Comparison of ENCODE assay signal across 13 cellular contexts in the genomic region with DNA sequence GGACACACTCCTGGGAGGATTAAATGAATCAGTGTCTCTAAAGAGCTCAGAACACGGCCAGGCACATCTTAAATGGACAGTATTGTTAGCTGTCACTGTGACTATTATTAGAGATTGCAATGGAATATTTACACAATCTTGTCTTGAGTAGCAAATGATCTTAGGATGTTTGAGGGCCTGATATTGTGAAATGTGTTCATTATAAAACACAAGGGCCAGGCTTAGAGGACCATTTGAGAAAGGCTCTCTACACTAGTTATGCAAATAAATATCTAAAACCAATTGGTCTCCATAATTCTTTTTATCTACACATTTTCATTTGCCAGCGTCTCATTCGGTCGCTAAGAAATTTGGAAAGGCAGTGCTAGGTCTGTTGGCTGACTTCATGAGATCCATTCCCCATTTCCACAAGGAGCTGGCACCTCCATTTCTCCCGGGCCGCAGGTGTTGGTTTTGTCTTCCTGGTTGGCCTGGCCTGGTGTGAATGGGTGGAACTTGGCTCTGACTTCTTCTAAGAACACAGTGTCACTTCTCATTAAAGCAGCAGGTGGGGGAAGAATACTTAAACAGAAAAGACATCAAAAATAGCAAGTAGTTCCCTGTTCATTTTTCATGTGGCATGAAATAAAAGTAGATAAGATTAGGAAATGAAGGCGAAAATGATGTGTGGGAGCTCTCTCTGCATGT. TPM values are rescaled to one million over a fixed set of nuclear protein-coding genes. Genes with fewer than 3 reads are reported as not detected.
DNase-seq lines count a peak whose midpoint lies in the region; ATAC-seq and TF ChIP-seq lines count a peak whose summit lies in the region.
"Had no signal": no experiment of that assay in that cellular context is flagged by ENCODE, and none has a peak within 500 bp of the region (broad histone marks: within the 10 kb centered on the region; RNA-seq: fewer than 3 reads in every experiment).

No MANE protein-coding gene starts in this region.

- H3K27ac ChIP-seq in 22Rv1 = peak overlapping the region; percentile 83
- H3K27ac ChIP-seq in C4-2B = peak overlapping the region; percentile 44; the same call in 1 of the 2 replicates
- H3K27ac ChIP-seq in colonic mucosa = no peak overlapping the region
- H3K27ac ChIP-seq in right lobe of liver = no peak overlapping the region

- no peaks in the 10 kb centered on the region for H3K9me3 ChIP-seq in colonic mucosa
- no peaks in the 10 kb centered on the region for H3K9me3 ChIP-seq in right lobe of liver

- H3K4me1 ChIP-seq in colonic mucosa (no peaks in the 10 kb centered on the region), right lobe of liver (peaks cover 0 to 13% (median 0%) of the 10 kb centered on the region in 4 donors)

- no peak for TF ChIP-seq POLR2A in right lobe of liver (IDR thresholded peaks at IDR 0.05)

- H3K27me3 ChIP-seq in colonic mucosa (no peaks in the 10 kb centered on the region), right lobe of liver (no peaks in the 10 kb centered on the region)

- intact Hi-C loops in colonic mucosa (cut with DNase I) (no loop called here), left cardiac atrium (cut with DNase I) (no loop called here), right lobe of liver (cut with DNase I) (no loop called here)

- H3K36me3 ChIP-seq in colonic mucosa = no peaks in the 10 kb centered on the region
- H3K36me3 ChIP-seq in right lobe of liver = no peaks in the 10 kb centered on the region

- ATAC-seq in left cardiac atrium = no peak
- no peak for ATAC-seq in right lobe of liver
- ATAC-seq: GM12878, GM23338 had no signal

- 79% methylated on average over 6 of the region's 7 CpGs for WGBS in right lobe of liver (ENCODE audit: insufficient coverage, low coverage, low lambda C conversion rate, missing lambda C conversion rate)

- no peak overlapping the region for H3K9ac ChIP-seq in colonic mucosa (ENCODE audit: low read depth in 2 of 2, low read length in 2 of 2)

- no peaks in the 10 kb centered on the region for H3K4me1 Mint-ChIP-seq in neural crest cell
- H3K4me1 Mint-ChIP-seq: CD8-positive, alpha-beta memory T cell had no signal

- no peaks in the 10 kb centered on the region for H3K9me3 Mint-ChIP-seq in neural crest cell
- H3K9me3 Mint-ChIP-seq: GM23338, H9 had no signal

- H3K4me3 ChIP-seq in colonic mucosa (no peak overlapping the region), right lobe of liver (no peak overlapping the region)
- H3K4me3 ChIP-seq: GM12878, GM23338 had no signal

- H3K36me3 Mint-ChIP-seq in neural crest cell (ENCODE audit: low read depth) = no peaks in the 10 kb centered on the region
- H3K36me3 Mint-ChIP-seq: CD8-positive, alpha-beta memory T cell had no signal

- peak overlapping the region; percentile 11 for H3K27ac Mint-ChIP-seq in neural crest cell (ENCODE audit: unreplicated experiment)
- H3K27ac Mint-ChIP-seq: GM23338, H9 had no signal

- H3K4me3 Mint-ChIP-seq in neural crest cell = no peak overlapping the region
- H3K4me3 Mint-ChIP-seq: CD8-positive, alpha-beta memory T cell; GM23338; H9 had no signal

- TF ChIP-seq CTCF in 22Rv1 (IDR thresholded peaks at IDR 0.05) (no peak), C4-2B (conservative IDR thresholded peaks at IDR 0.05) (no peak), colonic mucosa (IDR thresholded peaks at IDR 0.05) (no peak), neural crest cell (conservative IDR thresholded peaks at IDR 0.05) (no peak), right lobe of liver (IDR thresholded peaks at IDR 0.05) (no peak)

- DNase-seq in colonic mucosa (peak; percentile 19), neural crest cell (ENCODE audit: low read depth, low spot score) (no peak), GM19238 (ENCODE audit: insufficient read length, low spot score) (no peak), left cardiac atrium (no peak), right lobe of liver (no peak), HuH-7.5 (ENCODE audit: low spot score) (no peak)
- DNase-seq: CD8-positive, alpha-beta memory T cell; DMS53; H9 had no signal

- H3K27me3 Mint-ChIP-seq in neural crest cell (ENCODE audit: low read depth) = peaks cover 8% of the 10 kb centered on the region

RNA-seq across cellular contexts. Expression of gene PLXNA2, which starts 56.0 kb away (rescaled TPM):
- 10 to 100 TPM; 46.1 to 81.6 TPM for total RNA-seq in colonic mucosa
- 35.0 and 37.7 TPM in 2 replicates for total RNA-seq in neural crest cell
- total RNA-seq in left cardiac atrium = 10 to 100 TPM; 13.3 to 43.4 TPM
- total RNA-seq in right lobe of liver = 10 to 100 TPM in 2 of 6 experiments, 1 to 10 TPM in 4; 5.6 to 20.8 (median 9.3) TPM

Comparison
In these comparisons a context has a peak if more than half of its experiments do, and no peak if none do; other contexts are left out.
1. H3K27ac ChIP-seq: peak in 22Rv1 (single experiment) and C4-2B (single experiment); none in colonic mucosa (single experiment) and right lobe of liver (0 of 3).